Comparison of ENCODE assay signal across 1 cellular context in the genomic region with DNA sequence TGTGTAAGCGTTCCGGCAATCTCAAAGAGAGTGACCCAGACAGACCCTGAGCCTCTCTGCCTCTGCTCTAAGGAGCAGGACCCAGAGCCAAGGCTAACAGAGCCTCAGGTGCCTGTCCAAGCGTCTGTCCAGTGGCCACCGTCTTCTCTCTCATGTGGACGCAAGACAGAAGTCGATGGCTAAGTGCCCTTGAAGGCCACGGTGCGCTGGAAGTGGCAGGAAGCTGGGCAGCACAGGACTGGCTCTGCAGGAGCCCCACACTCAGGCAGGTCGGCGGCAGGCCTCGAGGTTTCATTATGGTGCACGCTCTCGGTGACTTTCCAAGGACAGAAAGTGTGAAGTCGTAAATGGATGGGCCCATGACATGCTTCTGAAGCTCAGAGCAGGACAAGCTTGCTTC.
TF ChIP-seq lines count a peak whose summit lies in the region.

No MANE protein-coding gene starts in this region.

TF ChIP-seq in H1, 55 proteins besides CTCF, POLR2A, EP300 and RAD21:
- TF ChIP-seq RXRA (IDR thresholded peaks at IDR 0.05; ENCODE audit: insufficient read depth, low read depth, low read length) (no peak), NANOG (IDR thresholded peaks at IDR 0.05; ENCODE audit: insufficient read depth, low read depth, low read length, poor library complexity, severe bottlenecking) (no peak), POLR2AphosphoS5 (IDR thresholded peaks at IDR 0.05; ENCODE audit: low read depth, low read length) (no peak), ASH2L (IDR thresholded peaks at IDR 0.05; ENCODE audit: low read length) (no peak), NRF1 (IDR thresholded peaks at IDR 0.05; ENCODE audit: low read depth, low read length) (no peak), TAF7 (optimal IDR thresholded peaks at IDR 0.05; ENCODE audit: borderline replicate concordance, low read depth, low read length) (no peak), CEBPB (IDR thresholded peaks at IDR 0.05; ENCODE audit: low read depth, low read length) (no peak), RNF2 (IDR thresholded peaks at IDR 0.05; ENCODE audit: borderline replicate concordance, low read depth, low read length, missing control alignments, poor library complexity, severe bottlenecking) (no peak), ZNF274 (IDR thresholded peaks at IDR 0.05; ENCODE audit: borderline replicate concordance, extremely low read depth, low read length) (no peak)
- TF ChIP-seq, protein P1, sequence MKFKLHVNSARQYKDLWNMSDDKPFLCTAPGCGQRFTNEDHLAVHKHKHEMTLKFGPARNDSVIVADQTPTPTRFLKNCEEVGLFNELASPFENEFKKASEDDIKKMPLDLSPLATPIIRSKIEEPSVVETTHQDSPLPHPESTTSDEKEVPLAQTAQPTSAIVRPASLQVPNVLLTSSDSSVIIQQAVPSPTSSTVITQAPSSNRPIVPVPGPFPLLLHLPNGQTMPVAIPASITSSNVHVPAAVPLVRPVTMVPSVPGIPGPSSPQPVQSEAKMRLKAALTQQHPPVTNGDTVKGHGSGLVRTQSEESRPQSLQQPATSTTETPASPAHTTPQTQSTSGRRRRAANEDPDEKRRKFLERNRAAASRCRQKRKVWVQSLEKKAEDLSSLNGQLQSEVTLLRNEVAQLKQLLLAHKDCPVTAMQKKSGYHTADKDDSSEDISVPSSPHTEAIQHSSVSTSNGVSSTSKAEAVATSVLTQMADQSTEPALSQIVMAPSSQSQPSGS (IDR thresholded peaks at IDR 0.05; ENCODE audit: low read length), result no peak
